10 cellular contexts compared by ENCODE assay signal in genomic region chr20:3981132-3981452, GRCh38. TPM values are rescaled to one million over a fixed set of nuclear protein-coding genes. Genes with fewer than 3 reads are reported as not detected.
DNase-seq lines count a peak whose midpoint lies in the region; ATAC-seq and TF ChIP-seq lines count a peak whose summit lies in the region.
"Had no signal": no experiment of that assay in that cellular context is flagged by ENCODE, and none has a peak within 500 bp of the region (broad histone marks: within the 10 kb centered on the region; RNA-seq: fewer than 3 reads in every experiment).

No MANE protein-coding gene starts in this region.

- H3K4me1 ChIP-seq in right atrium auricular region = peaks cover 0 to 14% of the 10 kb centered on the region in 2 donors
- peaks cover 0 to 6% of the 10 kb centered on the region in 2 donors for H3K4me1 ChIP-seq in muscle layer of duodenum (ENCODE audit: control insufficient read depth in 1 of 2, insufficient read depth in 2 of 2, low read length in 2 of 2)
- peaks cover 0 to 5% of the 10 kb centered on the region in 2 donors for H3K4me1 ChIP-seq in uterus
- H3K4me1 ChIP-seq in HAP-1 = no peaks in the 10 kb centered on the region

- no peaks in the 10 kb centered on the region for H3K27me3 ChIP-seq in right atrium auricular region
- no peaks in the 10 kb centered on the region for H3K27me3 ChIP-seq in muscle layer of duodenum (ENCODE audit: low read depth, low read length)
- H3K27me3 ChIP-seq in uterus = no peaks in the 10 kb centered on the region
- no peaks in the 10 kb centered on the region for H3K27me3 ChIP-seq in HAP-1 (ENCODE audit: low read depth)

- H3K27me3 Mint-ChIP-seq in activated naive CD8-positive, alpha-beta T cell = no peaks in the 10 kb centered on the region

- in situ Hi-C loops in HAP-1 (cut with MboI; ENCODE audit: low sequenced_read_pairs) = no loop called here

- intact Hi-C loops in left ventricle myocardium superior (cut with micrococcal nuclease) (no loop called here), uterus (cut with DNase I; ENCODE audit: low total_unique reads) (no loop called here)

- H3K9me3 Mint-ChIP-seq in activated naive CD8-positive, alpha-beta T cell (ENCODE audit: low read depth) = no peaks in the 10 kb centered on the region

- peak overlapping the region; percentile 94 for H3K27ac Mint-ChIP-seq in activated naive CD8-positive, alpha-beta T cell

- H3K36me3 ChIP-seq in right atrium auricular region (no peaks in the 10 kb centered on the region), muscle layer of duodenum (ENCODE audit: control insufficient read depth in 1 of 2, insufficient read depth in 2 of 2, low read length in 2 of 2) (no peaks in the 10 kb centered on the region), uterus (no peaks in the 10 kb centered on the region), HAP-1 (replicated peaks) (no peaks in the 10 kb centered on the region)

- H3K9me3 ChIP-seq in right atrium auricular region (no peaks in the 10 kb centered on the region), muscle layer of duodenum (ENCODE audit: control insufficient read depth in 1 of 2, low read length in 2 of 2) (no peaks in the 10 kb centered on the region), uterus (no peaks in the 10 kb centered on the region), HAP-1 (no peaks in the 10 kb centered on the region)

- H3K27ac ChIP-seq in right atrium auricular region (peak overlapping the region; percentile 47 to 49), muscle layer of duodenum (ENCODE audit: low read length) (peak overlapping the region; percentile 63), uterus (peak overlapping the region; percentile 51 to 75)

- TF ChIP-seq POLR2A in uterus (IDR thresholded peaks at IDR 0.05) = no peak

- H3K4me1 Mint-ChIP-seq in activated naive CD8-positive, alpha-beta T cell (ENCODE audit: low read depth) = peaks cover 24% of the 10 kb centered on the region

- peaks cover 2% of the 10 kb centered on the region for H3K36me3 Mint-ChIP-seq in activated naive CD8-positive, alpha-beta T cell

- ATAC-seq in left ventricle myocardium superior = no peak
- ATAC-seq in GM19395 (IDR thresholded peaks at IDR 0.05; ENCODE audit: unreplicated experiment) = no peak

- no peak for DNase-seq in right atrium auricular region (ENCODE audit: low spot score)
- DNase-seq in left ventricle myocardium superior = no peak
- DNase-seq in uterus = no peak
- DNase-seq in SIG-M5 (lab: John Stamatoyannopoulos, UW) = no peak
- no peak for DNase-seq in HAP-1 (ENCODE audit: low spot score in 2 of 2)
- DNase-seq: glutamatergic neuron, NCI-H1105 treated with DMSO at 0.1 percent for 48 hours had no signal

- peak overlapping the region in 1 of 2 donors; percentile 43 for H3K4me3 ChIP-seq in right atrium auricular region
- peak overlapping the region in 1 of 2 donors; percentile 60 for H3K4me3 ChIP-seq in muscle layer of duodenum (ENCODE audit: low read depth in 1 of 2, low read length in 2 of 2)
- no peak overlapping the region for H3K4me3 ChIP-seq in uterus
- no peak overlapping the region for H3K4me3 ChIP-seq in HAP-1

- TF ChIP-seq CTCF in right atrium auricular region (IDR thresholded peaks at IDR 0.05) = no peak
- TF ChIP-seq CTCF in uterus (IDR thresholded peaks at IDR 0.05) = no peak

- H3K4me3 Mint-ChIP-seq in activated naive CD8-positive, alpha-beta T cell = peak overlapping the region; percentile 81

RNA-seq across cellular contexts. Expression of gene RNF24, which starts 34.3 kb away (rescaled TPM):
- total RNA-seq in right atrium auricular region = 10 to 100 TPM in 1 of 2 donors, 1 to 10 TPM in 1; 6.5 to 14.9 TPM
- 5.3 TPM for total RNA-seq in left ventricle myocardium superior
- total RNA-seq in uterus = 10 to 100 TPM in 3 of 4 donors, 1 to 10 TPM in 1; 2.3 to 23.8 (median 16.9) TPM
